19 cellular contexts compared by ENCODE assay signal in the genomic region with DNA sequence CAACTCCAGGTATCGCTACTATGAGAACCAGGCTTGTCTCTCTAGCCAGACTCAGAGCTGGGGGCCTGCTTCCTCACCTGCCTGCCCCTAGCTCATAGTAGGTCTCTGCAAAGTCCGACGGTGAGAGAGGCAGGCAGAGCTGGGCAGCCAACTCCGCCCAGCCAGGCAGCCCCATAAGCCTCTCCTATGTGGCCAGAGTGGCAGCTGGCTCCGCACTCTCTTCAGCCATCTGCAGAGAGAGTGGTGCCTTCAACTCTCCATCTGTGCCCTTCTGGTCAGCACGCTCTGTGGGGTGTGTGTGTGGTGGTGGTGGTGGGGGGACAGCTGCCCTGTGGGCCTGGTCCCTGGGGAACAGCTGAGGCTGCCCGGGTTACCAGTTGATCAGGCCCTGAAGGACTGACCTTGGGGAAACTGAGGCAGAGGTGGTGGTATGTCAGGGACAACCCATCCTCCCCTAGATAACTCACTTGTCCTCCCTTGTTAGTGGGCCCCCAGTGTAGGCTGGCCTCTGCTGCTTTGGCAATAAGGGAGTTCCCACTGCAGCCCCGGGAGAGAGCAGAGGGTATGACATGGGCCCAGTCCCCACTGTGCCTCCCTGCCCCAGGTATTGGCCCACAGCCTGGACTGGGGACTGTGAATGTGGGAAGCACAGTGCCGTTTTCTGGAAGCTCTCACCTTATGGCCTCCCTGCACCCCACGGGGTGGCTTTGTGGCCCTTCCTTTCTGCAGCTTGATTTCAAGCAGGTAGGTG. TPM values are rescaled to one million over a fixed set of nuclear protein-coding genes. Genes with fewer than 3 reads are reported as not detected.
A peak's percentile ranks its signal among the peaks of the same experiment; 100 is the strongest.
DNase-seq lines count a peak whose midpoint lies in the region; ATAC-seq and TF ChIP-seq lines count a peak whose summit lies in the region.
"Had no signal": no experiment of that assay in that cellular context is flagged by ENCODE, and none has a peak within 500 bp of the region (broad histone marks: within the 10 kb centered on the region; RNA-seq: fewer than 3 reads in every experiment).

No MANE protein-coding gene starts in this region.

- H3K36me3 ChIP-seq in PC-3 (ENCODE audit: low read depth, low read length) (no peaks in the 10 kb centered on the region), spleen (no peaks in the 10 kb centered on the region), mesendoderm (ENCODE audit: control insufficient read depth, insufficient read depth, low read length) (no peaks in the 10 kb centered on the region)
- H3K36me3 ChIP-seq: colonic mucosa had no signal

- H3K4ac ChIP-seq in mesendoderm (ENCODE audit: low read depth, low read length) = no peak overlapping the region

- H3K4me3 ChIP-seq in PC-3 (ENCODE audit: low read length) (no peak overlapping the region), spleen (no peak overlapping the region), mesendoderm (ENCODE audit: low read length) (no peak overlapping the region)
- H3K4me3 ChIP-seq: colonic mucosa, testis had no signal

- H3K4me1 Mint-ChIP-seq in Calu3 (ENCODE audit: low read depth, unreplicated experiment) = peaks cover 90% of the 10 kb centered on the region

- H2AK5ac ChIP-seq in mesendoderm (ENCODE audit: low read length) = no peak overlapping the region

- no peaks in the 10 kb centered on the region for H3F3A ChIP-seq in PC-3 (ENCODE audit: low read length, unreplicated experiment)

- H3K27ac ChIP-seq in PC-3 (ENCODE audit: low read length) = peak overlapping the region; percentile 94
- H3K27ac ChIP-seq in epithelial cell of prostate = peak overlapping the region; percentile 64
- no peak overlapping the region for H3K27ac ChIP-seq in spleen
- H3K27ac ChIP-seq in mesendoderm (ENCODE audit: low read depth, low read length) = no peak overlapping the region
- H3K27ac ChIP-seq: colonic mucosa had no signal

- TF ChIP-seq POLR2A in spleen (IDR thresholded peaks at IDR 0.05) = no peak

- H3K23ac ChIP-seq in mesendoderm (ENCODE audit: low read length) = no peak overlapping the region

- H4K5ac ChIP-seq in mesendoderm (ENCODE audit: low read length) = no peak overlapping the region

- WGBS in spleen, 5 donors = 72 to 92% (median 85%) methylated on average over 4 to 10 of the region's 10 CpGs
- no CpG with 5 or more reads among the region's 10 CpGs for WGBS in mesendoderm (ENCODE audit: extremely low coverage, insufficient coverage, low lambda C conversion rate)

- TF ChIP-seq CTCF in Calu3 (IDR thresholded peaks at IDR 0.05; ENCODE audit: unreplicated experiment) (no peak), PC-3 (conservative IDR thresholded peaks at IDR 0.05; ENCODE audit: low read depth, low read length) (no peak), spleen (IDR thresholded peaks at IDR 0.05 in 8 of 11, conservative IDR thresholded peaks at IDR 0.05 in 3 of 11) (no peak)

- H3K56ac ChIP-seq in mesendoderm (ENCODE audit: low read length) = no peak overlapping the region

- ATAC-seq in PC-3 = no peak
- ATAC-seq: activated naive CD4-positive, alpha-beta T cell treated with anti-CD3 and anti-CD28 coated beads, Interleukin-2, amount 50 U/mL, for 72 hours; CD8-positive, alpha-beta T cell; left lobe of liver had no signal

- CTCF ChIA-PET in Calu3 (lab: Charles Lee) (no interaction called here), PC-3 (lab: Charles Lee) (no interaction called here)

- no peak overlapping the region for H2BK120ac ChIP-seq in mesendoderm (ENCODE audit: low read depth, low read length)

- H3K4me2 ChIP-seq in PC-3 (ENCODE audit: low read length) (no peak overlapping the region), mesendoderm (ENCODE audit: low read length) (no peak overlapping the region)

- no peaks in the 10 kb centered on the region for H3K27me3 Mint-ChIP-seq in Calu3 (ENCODE audit: unreplicated experiment)

- no peaks in the 10 kb centered on the region for H3K9me3 Mint-ChIP-seq in Calu3 (ENCODE audit: low read depth, unreplicated experiment)
- H3K9me3 Mint-ChIP-seq: activated naive CD4-positive, alpha-beta T cell treated with anti-CD3 and anti-CD28 coated beads, Interleukin-2, amount 50 U/mL, for 72 hours; CD8-positive, alpha-beta T cell had no signal

- H2BK15ac ChIP-seq in mesendoderm (replicated peaks; ENCODE audit: low read depth) = no peak overlapping the region

- peak overlapping the region; percentile 19; the same call in 1 of the 2 replicates for H3K9ac ChIP-seq in PC-3 (ENCODE audit: low read length)
- no peak overlapping the region for H3K9ac ChIP-seq in mesendoderm (ENCODE audit: low read length)

- no peaks in the 10 kb centered on the region for H3K27me3 ChIP-seq in PC-3 (ENCODE audit: low read length)
- peaks cover 0 to 61% (median 26%) of the 10 kb centered on the region in 7 donors for H3K27me3 ChIP-seq in spleen (replicated peaks in 1 of 7)
- no peaks in the 10 kb centered on the region for H3K27me3 ChIP-seq in mesendoderm (ENCODE audit: insufficient read depth, low read length, poor library complexity)
- H3K27me3 ChIP-seq: colonic mucosa, testis had no signal

- H3K79me1 ChIP-seq in mesendoderm (ENCODE audit: low read length) = no peaks in the 10 kb centered on the region

- no peak overlapping the region for H2AFZ ChIP-seq in PC-3 (ENCODE audit: low read length)

- no TSS peak for BruUV-seq in Calu3 (replicated peaks; lab: Mats Ljungman, UMichigan)
- BruUV-seq in PC-3 (replicated peaks; lab: Mats Ljungman, UMichigan) = no TSS peak

- H3K79me2 ChIP-seq in PC-3 (ENCODE audit: low read length) (peaks cover 68% of the 10 kb centered on the region), mesendoderm (ENCODE audit: control insufficient read depth, insufficient read depth, low read length) (no peaks in the 10 kb centered on the region)

- no peaks in the 10 kb centered on the region for H3K9me2 ChIP-seq in PC-3 (replicated peaks; ENCODE audit: low read length)

- no peak overlapping the region for H3K18ac ChIP-seq in mesendoderm (ENCODE audit: low read length)

- no peaks in the 10 kb centered on the region for H4K20me1 ChIP-seq in PC-3 (ENCODE audit: low read length)

- POLR2A ChIA-PET in PC-3 (lab: Charles Lee; ENCODE audit: unreplicated experiment) = no interaction called here

- H3K9me3 ChIP-seq in PC-3 (ENCODE audit: low read length) = no peaks in the 10 kb centered on the region
- H3K9me3 ChIP-seq in spleen = no peaks in the 10 kb centered on the region
- H3K9me3 ChIP-seq: colonic mucosa, testis had no signal

- DNase-seq in Calu3 (no peak), PC-3 (no peak), epithelial cell of prostate (ENCODE audit: low read depth, low spot score) (no peak), spleen (peak; percentile 47), mucosa of gallbladder (ENCODE audit: low spot score) (no peak), D341Med (ENCODE audit: low spot score) (no peak), mesendoderm (no peak)
- DNase-seq: colonic mucosa; DND-41; NCI-H1092; NCI-H2029; RPMI8226; stimulated activated CD8-positive, alpha-beta memory T cell treated with anti-CD3 and anti-CD28 coated beads, Interleukin-4, amount 100 ng/mL, for 48 hours; testis had no signal

- H3K4me1 ChIP-seq in PC-3 (ENCODE audit: insufficient read depth, low read length) (peaks cover 63% of the 10 kb centered on the region), spleen (peaks cover 0 to 18% (median 10%) of the 10 kb centered on the region in 6 donors), mesendoderm (ENCODE audit: control insufficient read depth, low read depth, low read length) (peaks cover 9% of the 10 kb centered on the region)
- H3K4me1 ChIP-seq: colonic mucosa had no signal

- H2BK5ac ChIP-seq in mesendoderm (ENCODE audit: low read length) = no peak overlapping the region

- intact Hi-C loops in Calu3 (cut with micrococcal nuclease; ENCODE audit: unreplicated experiment) (no loop called here), PC-3 (cut with micrococcal nuclease) (loop anchor here (1.0 kb wide), 1 partner anchor 23 kb away; no protein-coding TSS in a partner anchor), spleen (cut with DNase I; ENCODE audit: low total_unique reads) (no loop called here)

- no peak overlapping the region for H4K8ac ChIP-seq in mesendoderm (ENCODE audit: low read depth, low read length)

- H3K27ac Mint-ChIP-seq in Calu3 (ENCODE audit: unreplicated experiment) = peak overlapping the region; percentile 96
- H3K27ac Mint-ChIP-seq: CD8-positive, alpha-beta T cell had no signal

- no peak overlapping the region for H3K4me3 Mint-ChIP-seq in Calu3 (ENCODE audit: low read depth, unreplicated experiment)
- H3K4me3 Mint-ChIP-seq: CD8-positive, alpha-beta T cell had no signal

- peaks cover 80% of the 10 kb centered on the region for H3K36me3 Mint-ChIP-seq in Calu3 (ENCODE audit: insufficient read depth, unreplicated experiment)
- H3K36me3 Mint-ChIP-seq: activated naive CD4-positive, alpha-beta T cell treated with anti-CD3 and anti-CD28 coated beads, Interleukin-2, amount 50 U/mL, for 72 hours; CD8-positive, alpha-beta T cell had no signal

RNA-seq across cellular contexts. Expression of a gene that starts 1.8 kb away (rescaled TPM):
- total RNA-seq in Calu3 (2022) = 269 and 278 TPM in 2 replicates
- total RNA-seq in PC-3 (2014; rRNA removed) = 33.7 and 41.5 TPM in 2 replicates
- total RNA-seq in spleen = 10 to 100 TPM in 4 of 7 donors, 1 to 10 TPM in 3; 6.9 to 23.7 (median 10.5) TPM
- polyA plus RNA-seq in spleen = 1 to 10 TPM; 1.0 to 2.7 (median 1.2) TPM
- total RNA-seq in mucosa of gallbladder = 312 TPM
- 1.3 TPM for polyA plus RNA-seq in mesendoderm (2013, experiment 1 of 2)
- polyA plus RNA-seq in mesendoderm (2013, experiment 2 of 2) = 1.1 TPM

RNA-seq across cellular contexts. Expression of a gene that starts 41.5 kb away (rescaled TPM):
- total RNA-seq in Calu3 (2022) (not detected in 2 replicates), PC-3 (2014; rRNA removed) (not detected in 2 replicates), spleen (100 to 1,000 TPM in 2 of 7 donors, 10 to 100 TPM in 5; 16.6 to 116 (median 34.2) TPM), mucosa of gallbladder (0.60 TPM)
- 10 to 100 TPM in 1 of 3 donors, 1 to 10 TPM in 2; 2.5 to 15.3 (median 8.5) TPM for polyA plus RNA-seq in spleen
- polyA plus RNA-seq in mesendoderm (2013, experiment 1 of 2) = 0.06 TPM
- 0.10 TPM for polyA plus RNA-seq in mesendoderm (2013, experiment 2 of 2)
- total RNA-seq: activated CD8-positive, alpha-beta memory T cell treated with anti-CD3 and anti-CD28 coated beads for 36 hours; renal cortical epithelial cell had no signal

Comparison
In these comparisons a context has a peak if more than half of its experiments do, and no peak if none do; other contexts are left out.
1. H3K27ac ChIP-seq: peak in PC-3 (single experiment) and epithelial cell of prostate (single experiment); none in spleen (0 of 8) and mesendoderm (single experiment).
2. RNA of a gene that starts 41.5 kb away (total RNA-seq): 16.6 to 116 TPM in spleen; 0.60 TPM in mucosa of gallbladder (single experiment), not detected in Calu3 and not detected in PC-3; every median in the first group is over 10 times any median in the second.